In genomic region chr14:34365309-34365915, GRCh38 we compare ENCODE assay signal across 10 cellular contexts.
DNase-seq lines count a peak whose midpoint lies in the region; ATAC-seq and TF ChIP-seq lines count a peak whose summit lies in the region.
"Had no signal": no experiment of that assay in that cellular context is flagged by ENCODE, and none has a peak within 500 bp of the region (broad histone marks: within the 10 kb centered on the region; RNA-seq: fewer than 3 reads in every experiment).

No MANE protein-coding gene starts in this region.

- WGBS in esophagus muscularis mucosa = 54% methylated on average over 5 of the region's 5 CpGs
- 48 to 53% methylated on average over 5 of the region's 5 CpGs for WGBS in gastroesophageal sphincter (ENCODE audit: low coverage in 1 of 2), 2 donors

- TF ChIP-seq EP300 in esophagus muscularis mucosa (IDR thresholded peaks at IDR 0.05) (no peak), gastroesophageal sphincter (IDR thresholded peaks at IDR 0.05) (no peak)

- ATAC-seq in RWPE2 (ENCODE audit: low read depth) = no peak
- peak; percentile 71 for ATAC-seq in sciatic nerve
- no peak for ATAC-seq in gastroesophageal sphincter
- ATAC-seq in HG03045 (IDR thresholded peaks at IDR 0.05; ENCODE audit: unreplicated experiment) = no peak

- peak overlapping the region; percentile 82 for H3K27ac ChIP-seq in RWPE2 (ENCODE audit: poor library complexity, severe bottlenecking)
- H3K27ac ChIP-seq in esophagus muscularis mucosa (replicated peaks in 1 of 4) = no peak overlapping the region
- no peak overlapping the region for H3K27ac ChIP-seq in gastroesophageal sphincter

- H3K4me1 ChIP-seq in RWPE2 (ENCODE audit: insufficient read depth, poor library complexity, severe bottlenecking) (peaks cover 41% of the 10 kb centered on the region), esophagus muscularis mucosa (peaks cover 0 to 32% (median 7%) of the 10 kb centered on the region in 4 donors), gastroesophageal sphincter (peaks cover 0 to 35% (median 5%) of the 10 kb centered on the region in 3 donors)

- intact Hi-C loops in esophagus muscularis mucosa (cut with DNase I) = loop anchor here (10.0 kb wide), 1 partner anchor 129 kb away; no protein-coding TSS in a partner anchor
- intact Hi-C loops in sciatic nerve (cut with DNase I) = no loop called here

- TF ChIP-seq CTCF in RWPE2 (IDR thresholded peaks at IDR 0.05; ENCODE audit: poor library complexity, severe bottlenecking) (peak; percentile 22), esophagus muscularis mucosa (IDR thresholded peaks at IDR 0.05) (peak in 1 of 3 experiments; percentile 14), gastroesophageal sphincter (IDR thresholded peaks at IDR 0.05) (peak in 2 of 4 experiments; percentile 20 to 27)

- no peak overlapping the region for H3K4me3 ChIP-seq in RWPE2 (ENCODE audit: severe bottlenecking)
- no peak overlapping the region for H3K4me3 ChIP-seq in esophagus muscularis mucosa
- no peak overlapping the region for H3K4me3 ChIP-seq in gastroesophageal sphincter

- H3K36me3 ChIP-seq in RWPE2 (ENCODE audit: low read depth) = no peaks in the 10 kb centered on the region
- H3K36me3 ChIP-seq in esophagus muscularis mucosa = no peaks in the 10 kb centered on the region
- H3K36me3 ChIP-seq in gastroesophageal sphincter = no peaks in the 10 kb centered on the region

- no peak for TF ChIP-seq POLR2A in esophagus muscularis mucosa (IDR thresholded peaks at IDR 0.05; ENCODE audit: low read depth)
- no peak for TF ChIP-seq POLR2A in gastroesophageal sphincter (IDR thresholded peaks at IDR 0.05)

- H3K9me3 ChIP-seq in RWPE2 (ENCODE audit: severe bottlenecking) (no peaks in the 10 kb centered on the region), esophagus muscularis mucosa (no peaks in the 10 kb centered on the region), gastroesophageal sphincter (no peaks in the 10 kb centered on the region)

- H3K27me3 ChIP-seq in RWPE2 (ENCODE audit: insufficient read depth, poor library complexity, severe bottlenecking) (no peaks in the 10 kb centered on the region), esophagus muscularis mucosa (no peaks in the 10 kb centered on the region), gastroesophageal sphincter (no peaks in the 10 kb centered on the region)

- DNase-seq in DMS53 (lab: John Stamatoyannopoulos, UW) = peak; percentile 7
- DNase-seq in DMS53 treated with DMSO at 0.1 percent for 48 hours (lab: John Stamatoyannopoulos, UW; ENCODE audit: unreplicated experiment) = no peak
- DNase-seq in RWPE2 (ENCODE audit: low spot score) = no peak
- peak; percentile 74 for DNase-seq in esophagus muscularis mucosa (ENCODE audit: extremely low spot score)
- DNase-seq in sciatic nerve (ENCODE audit: low spot score) = no peak
- no peak for DNase-seq in NCI-H1105 treated with DMSO at 0.1 percent for 48 hours (lab: John Stamatoyannopoulos, UW)
- DNase-seq: activated CD4-positive, alpha-beta T cell treated with anti-CD3 and anti-CD28 coated beads for 4 hours; NCI-H1930 had no signal

Comparison
In these comparisons a context has a peak if more than half of its experiments do, and no peak if none do; other contexts are left out.
1. DNase-seq: peak in DMS53 (single experiment) and esophagus muscularis mucosa (single experiment); none in DMS53 treated with DMSO at 0.1 percent for 48 hours (single experiment), RWPE2 (single experiment), sciatic nerve (single experiment) and NCI-H1105 treated with DMSO at 0.1 percent for 48 hours (single experiment).